21 cellular contexts compared by ENCODE assay signal in genomic region chr11:70494559-70495350, GRCh38.
"Had no signal": no experiment of that assay in that cellular context is flagged by ENCODE, and none has a peak within 500 bp of the region (broad histone marks: within the 10 kb centered on the region; RNA-seq: fewer than 3 reads in every experiment).

No MANE protein-coding gene starts in this region.

- ATAC-seq: activated CD4-positive, alpha-beta T cell treated with anti-CD3 and anti-CD28 coated beads for 36 hours; activated CD8-positive, alpha-beta memory T cell treated with anti-CD3 and anti-CD28 coated beads, Interleukin-2, amount 10 ng/mL, durations not matched to agents 7 days and 5 days; activated CD8-positive, alpha-beta T cell treated with anti-CD3 and anti-CD28 coated beads, Interleukin-2, amount 10 ng/mL, durations not matched to agents 7 days and 5 days; activated naive CD8-positive, alpha-beta T cell treated with anti-CD3 and anti-CD28 coated beads, Interleukin-2, amount 50 U/mL, for 24 hours; natural killer cell; stimulated activated naive CD8-positive, alpha-beta T cell treated with anti-CD3 and anti-CD28 coated beads, Interleukin-15, Interleukin-2, amounts not matched to agents 100 U/mL and 50 U/mL, for 24 hours had no signal

- H3K4me2 ChIP-seq: neural progenitor cell had no signal

- H3K9me3 ChIP-seq: uterus had no signal

- H3K27ac ChIP-seq: breast epithelium, esophagus muscularis mucosa, neural progenitor cell, thoracic aorta, uterus had no signal

- H3K4me1 ChIP-seq: breast epithelium, esophagus muscularis mucosa, uterus had no signal

- H3K36me3 ChIP-seq: breast epithelium, esophagus muscularis mucosa, neural progenitor cell, thoracic aorta, uterus had no signal

- FAIRE-seq: colon, islet of Langerhans had no signal

- DNase-seq: activated CD4-positive, alpha-beta T cell treated with anti-CD3 and anti-CD28 coated beads for 36 hours; activated CD4-positive, CD25-positive, alpha-beta regulatory T cell; activated CD8-positive, alpha-beta memory T cell treated with anti-CD3 and anti-CD28 coated beads, Interleukin-2, amount 10 ng/mL, durations not matched to agents 7 days and 5 days; activated CD8-positive, alpha-beta T cell treated with anti-CD3 and anti-CD28 coated beads, Interleukin-2, amount 10 ng/mL, durations not matched to agents 7 days and 5 days; activated naive CD8-positive, alpha-beta T cell treated with anti-CD3 and anti-CD28 coated beads, Interleukin-2, amount 50 U/mL, for 24 hours; activated T-cell treated with anti-CD3 and anti-CD28 coated beads, Interleukin-2, amount 50 U/mL, for 48 hours; amygdala; dermis blood vessel endothelial cell; effector CD4-positive, alpha-beta T cell; foreskin melanocyte; natural killer cell; stimulated activated CD4-positive, alpha-beta T cell treated with anti-CD3 and anti-CD28 coated beads, Interleukin-2, amount 100 ng/mL, for 48 hours; stimulated activated naive CD8-positive, alpha-beta T cell treated with anti-CD3 and anti-CD28 coated beads, Interleukin-15, Interleukin-2, amounts not matched to agents 100 U/mL and 50 U/mL, for 24 hours; trophoblast cell; uterus had no signal

- H3K9ac ChIP-seq: neural progenitor cell had no signal

- H3K27me3 ChIP-seq: breast epithelium, esophagus muscularis mucosa, neural progenitor cell, uterus had no signal

- H3K4me3 ChIP-seq: breast epithelium, esophagus muscularis mucosa, neural progenitor cell, thoracic aorta, uterus had no signal
